Comparison of ENCODE assay signal across 9 cellular contexts in genomic region chr16:29819506-29819905, GRCh38. TPM values are rescaled to one million over a fixed set of nuclear protein-coding genes. Genes with fewer than 3 reads are reported as not detected.
DNase-seq lines count a peak whose midpoint lies in the region; ATAC-seq and TF ChIP-seq lines count a peak whose summit lies in the region.
"Had no signal": no experiment of that assay in that cellular context is flagged by ENCODE, and none has a peak within 500 bp of the region (broad histone marks: within the 10 kb centered on the region; RNA-seq: fewer than 3 reads in every experiment).

No MANE protein-coding gene starts in this region.

- no peak overlapping the region for H3K9ac ChIP-seq in SK-N-SH

- CTCF ChIA-PET in SK-N-SH (lab: Yijun Ruan, JAX): interaction anchor here (1.1 to 14.0 kb wide), 11 partner anchors 12 to 213 kb away, joined by 3 to 129 read pairs (median 5); partner anchors contain the start of gene KIF22

- TF ChIP-seq RAD21 in SK-N-SH (IDR thresholded peaks at IDR 0.05; ENCODE audit: low read length): peak; percentile 23; the same call in 1 of the 2 replicates

- H3K9me2 ChIP-seq in SK-N-SH: no peaks in the 10 kb centered on the region

- H3K79me2 ChIP-seq in SK-N-SH (ENCODE audit: insufficient read depth): peaks cover 86% of the 10 kb centered on the region

- H3K27me3 ChIP-seq in SK-N-SH (ENCODE audit: insufficient read depth): no peaks in the 10 kb centered on the region

- H2AFZ ChIP-seq in SK-N-SH (ENCODE audit: low read depth): no peak overlapping the region

- H3K27me3 Mint-ChIP-seq in stimulated activated memory B cell treated with anti-CD40 and anti-IgM and Interleukin-4, amounts not matched to agents 10 μg/mL and 1 μg/mL and 100 μg/mL, for 72 hours: no peaks in the 10 kb centered on the region

- no peaks in the 10 kb centered on the region for H4K20me1 ChIP-seq in SK-N-SH (ENCODE audit: insufficient read depth)

- peak overlapping the region; percentile 74 to 97; a peak in 2 of 4 replicates for H3K27ac ChIP-seq in SK-N-SH (ENCODE audit: low read depth in 2 of 2, low read length in 1 of 2)
- H3K27ac ChIP-seq: C4-2B had no signal

- peak overlapping the region in 1 of 2 experiments; percentile 93; a peak in 1 of 4 replicates for H3K4me3 ChIP-seq in SK-N-SH (ENCODE audit: low read depth in 2 of 2, low read length in 1 of 2)
- peak overlapping the region; percentile 98 for H3K4me3 ChIP-seq in WI38 (ENCODE audit: low read depth, low read length)
- H3K4me3 ChIP-seq in fibroblast of pulmonary artery (replicated peaks; ENCODE audit: low read depth, low read length): peak overlapping the region; percentile 96

- H3F3A ChIP-seq in SK-N-SH (replicated peaks; ENCODE audit: insufficient read depth): peaks cover 57% of the 10 kb centered on the region

- peak overlapping the region; percentile 94 for H3K4me3 Mint-ChIP-seq in stimulated activated memory B cell treated with anti-CD40 and anti-IgM and Interleukin-4, amounts not matched to agents 10 μg/mL and 1 μg/mL and 100 μg/mL, for 72 hours

- peaks cover 6 to 19% of the 10 kb centered on the region in 2 experiments for H3K36me3 ChIP-seq in SK-N-SH (replicated peaks in 1 of 2; ENCODE audit: control insufficient read depth in 1 of 2, insufficient read depth in 2 of 2, low read length in 1 of 2)

- TF ChIP-seq CTCF in SK-N-SH (IDR thresholded peaks at IDR 0.05) (peak; percentile 35), WI38 (IDR thresholded peaks at IDR 0.05; ENCODE audit: low read depth, low read length) (no peak), fibroblast of pulmonary artery (IDR thresholded peaks at IDR 0.05; ENCODE audit: low read length, missing control alignments) (no peak)

- POLR2A ChIA-PET in SK-N-SH (lab: Yijun Ruan, JAX): interaction anchor here (0.8 to 1.4 kb wide), 2 partner anchors 8 to 29 kb away, joined by 3 to 4 read pairs; no protein-coding TSS in a partner anchor

- H3K4me2 ChIP-seq in SK-N-SH: peak overlapping the region; percentile 86

- peaks cover 72% of the 10 kb centered on the region for H3K4me1 Mint-ChIP-seq in stimulated activated memory B cell treated with anti-CD40 and anti-IgM and Interleukin-4, amounts not matched to agents 10 μg/mL and 1 μg/mL and 100 μg/mL, for 72 hours

- 54% methylated on average over 13 of the region's 15 CpGs for WGBS in SK-N-SH (ENCODE audit: low lambda C conversion rate)

- no peaks in the 10 kb centered on the region for H3K9me3 Mint-ChIP-seq in stimulated activated memory B cell treated with anti-CD40 and anti-IgM and Interleukin-4, amounts not matched to agents 10 μg/mL and 1 μg/mL and 100 μg/mL, for 72 hours

- ATAC-seq in SK-N-SH treated with all-trans-retinoic acid at 6 μM for 48 hours: no peak
- ATAC-seq in stimulated activated memory B cell treated with anti-CD40 and anti-IgM and Interleukin-4, amounts not matched to agents 10 μg/mL and 1 μg/mL and 100 μg/mL, for 72 hours: no peak
- ATAC-seq in GM18873 (IDR thresholded peaks at IDR 0.05; ENCODE audit: low FRiP score, unreplicated experiment): no peak

- H3K36me3 Mint-ChIP-seq in stimulated activated memory B cell treated with anti-CD40 and anti-IgM and Interleukin-4, amounts not matched to agents 10 μg/mL and 1 μg/mL and 100 μg/mL, for 72 hours: peaks cover 25% of the 10 kb centered on the region

- no peaks in the 10 kb centered on the region for H3K9me3 ChIP-seq in SK-N-SH

- TF ChIP-seq EP300 in SK-N-SH (IDR thresholded peaks at IDR 0.05; ENCODE audit: borderline replicate concordance in 1 of 2, low read depth in 1 of 2, low read length in 1 of 2): no peak

- peaks cover 33 to 41% of the 10 kb centered on the region in 2 experiments; a peak in 3 of 4 replicates for H3K4me1 ChIP-seq in SK-N-SH (ENCODE audit: control insufficient read depth in 1 of 2, insufficient read depth in 2 of 2, low read depth in 1 of 2, low read length in 1 of 2)

- DNase-seq in SK-N-SH (no peak), fibroblast of pulmonary artery (ENCODE audit: low read depth) (no peak), AG20443 (ENCODE audit: low spot score) (no peak)
- DNase-seq in stimulated activated CD4-positive, alpha-beta T cell treated with anti-CD3 and anti-CD28 coated beads, Interleukin-4, amount 100 ng/mL, for 4 hours: no peak

- H3K27ac Mint-ChIP-seq in stimulated activated memory B cell treated with anti-CD40 and anti-IgM and Interleukin-4, amounts not matched to agents 10 μg/mL and 1 μg/mL and 100 μg/mL, for 72 hours: no peak overlapping the region

TF ChIP-seq in SK-N-SH, 30 proteins besides CTCF, POLR2A, EP300 and RAD21 (continues in another document):
- no peak for TF ChIP-seq EZH2phosphoT487 (IDR thresholded peaks at IDR 0.05; ENCODE audit: borderline replicate concordance, low read depth)
- no peak for TF ChIP-seq RCOR1 (IDR thresholded peaks at IDR 0.05; ENCODE audit: low read length)
- no peak for TF ChIP-seq MAX (IDR thresholded peaks at IDR 0.05; ENCODE audit: low read depth)
- no peak for TF ChIP-seq USF2 (IDR thresholded peaks at IDR 0.05; ENCODE audit: borderline replicate concordance, low read depth, low read length)
- TF ChIP-seq YY1 (IDR thresholded peaks at IDR 0.05; ENCODE audit: low read depth): no peak
- TF ChIP-seq SIN3A (IDR thresholded peaks at IDR 0.05; ENCODE audit: borderline replicate concordance, low read depth, low read length): no peak
- TF ChIP-seq TAF1 (IDR thresholded peaks at IDR 0.05; ENCODE audit: borderline replicate concordance, low read depth, low read length): no peak
- TF ChIP-seq MXI1 (IDR thresholded peaks at IDR 0.05; ENCODE audit: low read depth, low read length): no peak
- no peak for TF ChIP-seq ELF1 (IDR thresholded peaks at IDR 0.05)
- no peak for TF ChIP-seq GABPA (IDR thresholded peaks at IDR 0.05; ENCODE audit: low read depth)
- no peak for TF ChIP-seq SMC3 (IDR thresholded peaks at IDR 0.05; ENCODE audit: low read depth, low read length)
- no peak for TF ChIP-seq TEAD4 (IDR thresholded peaks at IDR 0.05; ENCODE audit: borderline replicate concordance, insufficient read depth)
- no peak for TF ChIP-seq POLR2AphosphoS5 (IDR thresholded peaks at IDR 0.05; ENCODE audit: low read depth, low read length)
- no peak for TF ChIP-seq TCF12 (IDR thresholded peaks at IDR 0.05)

TF ChIP-seq in SK-N-SH treated with all-trans-retinoic acid at 6 μM for 48 hours, 23 proteins besides CTCF, POLR2A, EP300 and RAD21 (continues in another document):
- no peak for TF ChIP-seq OSR1 (CRISPR knock-in tag; IDR thresholded peaks at IDR 0.05)
- TF ChIP-seq, protein P1, sequence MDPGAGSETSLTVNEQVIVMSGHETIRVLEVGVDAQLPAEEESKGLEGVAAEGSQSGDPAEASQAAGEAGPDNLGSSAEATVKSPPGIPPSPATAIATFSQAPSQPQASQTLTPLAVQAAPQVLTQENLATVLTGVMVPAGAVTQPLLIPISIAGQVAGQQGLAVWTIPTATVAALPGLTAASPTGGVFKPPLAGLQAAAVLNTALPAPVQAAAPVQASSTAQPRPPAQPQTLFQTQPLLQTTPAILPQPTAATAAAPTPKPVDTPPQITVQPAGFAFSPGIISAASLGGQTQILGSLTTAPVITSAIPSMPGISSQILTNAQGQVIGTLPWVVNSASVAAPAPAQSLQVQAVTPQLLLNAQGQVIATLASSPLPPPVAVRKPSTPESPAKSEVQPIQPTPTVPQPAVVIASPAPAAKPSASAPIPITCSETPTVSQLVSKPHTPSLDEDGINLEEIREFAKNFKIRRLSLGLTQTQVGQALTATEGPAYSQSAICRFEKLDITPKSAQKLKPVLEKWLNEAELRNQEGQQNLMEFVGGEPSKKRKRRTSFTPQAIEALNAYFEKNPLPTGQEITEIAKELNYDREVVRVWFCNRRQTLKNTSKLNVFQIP (CRISPR knock-in tag; IDR thresholded peaks at IDR 0.05; ENCODE audit: borderline replicate concordance, low read depth): no peak
- no peak for TF ChIP-seq PPARA (CRISPR knock-in tag; IDR thresholded peaks at IDR 0.05; ENCODE audit: borderline replicate concordance)
- TF ChIP-seq ZFP30 (CRISPR knock-in tag; IDR thresholded peaks at IDR 0.05): no peak
- no peak for TF ChIP-seq ARNTL (CRISPR knock-in tag; IDR thresholded peaks at IDR 0.05; ENCODE audit: borderline replicate concordance, low read depth)
- no peak for TF ChIP-seq ZFP3 (CRISPR knock-in tag; IDR thresholded peaks at IDR 0.05)
- TF ChIP-seq ESRRG (CRISPR knock-in tag; IDR thresholded peaks at IDR 0.05): no peak
- TF ChIP-seq BACH2 (CRISPR knock-in tag; IDR thresholded peaks at IDR 0.05; ENCODE audit: borderline replicate concordance): no peak

RNA-seq across cellular contexts. Expression of gene MVP, which starts 0.8 kb away (rescaled TPM):
- polyA plus RNA-seq in SK-N-SH (2012; rRNA removed): 198 and 222 TPM in 2 replicates
- 70.0 and 100 TPM in 2 replicates for polyA plus RNA-seq in SK-N-SH (2012; cell fraction: cytosol; rRNA removed)
- 460 and 509 TPM in 2 replicates for polyA plus RNA-seq in SK-N-SH (2012; cell fraction: nucleus; rRNA removed)

RNA-seq across cellular contexts. Expression of gene PAGR1, which starts 3.6 kb away (rescaled TPM):
- polyA plus RNA-seq in SK-N-SH (2012; rRNA removed): 48.5 and 57.7 TPM in 2 replicates
- polyA plus RNA-seq in SK-N-SH (2012; cell fraction: cytosol; rRNA removed): 21.6 and 26.9 TPM in 2 replicates
- polyA plus RNA-seq in SK-N-SH (2012; cell fraction: nucleus; rRNA removed): 270 and 364 TPM in 2 replicates

RNA-seq across cellular contexts. Expression of gene PRRT2, which starts 7.5 kb away (rescaled TPM):
- polyA plus RNA-seq in SK-N-SH (2012; rRNA removed): 28.1 and 29.3 TPM in 2 replicates
- polyA plus RNA-seq in SK-N-SH (2012; cell fraction: cytosol; rRNA removed): 2.3 and 3.4 TPM in 2 replicates
- 256 and 346 TPM in 2 replicates for polyA plus RNA-seq in SK-N-SH (2012; cell fraction: nucleus; rRNA removed)

RNA-seq across cellular contexts. Expression of gene MAZ, which starts 13.2 kb away (rescaled TPM):
- 117 and 163 TPM in 2 replicates for polyA plus RNA-seq in SK-N-SH (2012; rRNA removed)
- polyA plus RNA-seq in SK-N-SH (2012; cell fraction: cytosol; rRNA removed): 77.9 and 147 TPM in 2 replicates
- polyA plus RNA-seq in SK-N-SH (2012; cell fraction: nucleus; rRNA removed): 131 and 155 TPM in 2 replicates

RNA-seq across cellular contexts. Expression of gene KIF22, which starts 29.0 kb away (rescaled TPM):
- 63.8 and 64.1 TPM in 2 replicates for polyA plus RNA-seq in SK-N-SH (2012; rRNA removed)
- 25.9 and 37.8 TPM in 2 replicates for polyA plus RNA-seq in SK-N-SH (2012; cell fraction: cytosol; rRNA removed)
- polyA plus RNA-seq in SK-N-SH (2012; cell fraction: nucleus; rRNA removed): 200 and 291 TPM in 2 replicates
